20 cellular contexts compared by ENCODE assay signal in the genomic region with DNA sequence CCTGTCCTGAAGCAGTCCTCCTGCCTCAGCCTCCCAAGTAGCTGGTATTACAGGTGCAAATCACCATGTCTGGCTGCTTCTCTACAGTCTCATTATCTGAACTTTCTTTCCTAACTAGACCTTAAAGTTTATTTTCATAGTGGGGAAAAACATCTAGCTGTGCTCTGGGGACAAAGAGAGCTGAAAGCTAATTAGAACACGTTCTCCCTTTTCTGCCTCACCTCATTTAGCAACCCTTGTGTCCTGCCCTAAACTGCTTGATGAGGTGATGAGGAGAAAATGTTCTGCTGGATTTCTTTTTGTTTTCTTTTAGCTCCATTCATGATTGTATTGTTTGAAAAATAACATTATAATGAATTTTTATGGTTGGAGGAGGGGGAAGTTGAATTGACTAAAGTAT.
"Had no signal": no experiment of that assay in that cellular context is flagged by ENCODE, and none has a peak within 500 bp of the region (broad histone marks: within the 10 kb centered on the region; RNA-seq: fewer than 3 reads in every experiment).

No MANE protein-coding gene starts in this region.

- H3K9me3 ChIP-seq: colonic mucosa, gastrocnemius medialis, neutrophil, sigmoid colon, upper lobe of left lung had no signal

- H3K4me3 Mint-ChIP-seq: naive B cell; nephron; stimulated activated naive B cell treated with anti-CD40 and anti-IgM and Interleukin-4, amounts not matched to agents 10 μg/mL and 1 μg/mL and 100 μg/mL, for 72 hours; stimulated activated naive CD8-positive, alpha-beta T cell treated with anti-CD3 and anti-CD28 coated beads, Interleukin-15, amount 100 ng/mL, for 72 hours had no signal

- H3K4me1 Mint-ChIP-seq: naive B cell; stimulated activated naive B cell treated with anti-CD40 and anti-IgM and Interleukin-4, amounts not matched to agents 10 μg/mL and 1 μg/mL and 100 μg/mL, for 72 hours; stimulated activated naive CD8-positive, alpha-beta T cell treated with anti-CD3 and anti-CD28 coated beads, Interleukin-15, amount 100 ng/mL, for 72 hours had no signal

- H3K27ac ChIP-seq: colonic mucosa, gastrocnemius medialis, neutrophil, sigmoid colon, skin epidermis had no signal

- H3K27me3 ChIP-seq: colonic mucosa, gastrocnemius medialis, sigmoid colon, upper lobe of left lung had no signal

- H3K36me3 ChIP-seq: colonic mucosa, gastrocnemius medialis, neutrophil, sigmoid colon, upper lobe of left lung had no signal

- H3K36me3 Mint-ChIP-seq: naive B cell; stimulated activated naive B cell treated with anti-CD40 and anti-IgM and Interleukin-4, amounts not matched to agents 10 μg/mL and 1 μg/mL and 100 μg/mL, for 72 hours had no signal

- H3K4me3 ChIP-seq: colonic mucosa, gastrocnemius medialis, lung, sigmoid colon, skin epidermis, upper lobe of left lung had no signal

- DNase-seq: cerebellar nuclear complex; colonic mucosa; dermis blood vessel endothelial cell; erythroblast; gastrocnemius medialis; glutamatergic neuron; left colon; left ventricle myocardium superior; mesenchymal stem cell; naive B cell; sigmoid colon; stimulated activated CD4-positive, alpha-beta T cell treated with anti-CD3 and anti-CD28 coated beads, Interleukin-2, amount 100 ng/mL, for 24 hours; stimulated activated CD4-positive, alpha-beta T cell treated with anti-CD3 and anti-CD28 coated beads, Interleukin-4, amount 100 ng/mL, for 4 hours; stimulated activated naive B cell treated with anti-CD40 and anti-IgM and Interleukin-4, amounts not matched to agents 10 μg/mL and 1 μg/mL and 100 μg/mL, for 72 hours; stimulated activated naive CD8-positive, alpha-beta T cell treated with anti-CD3 and anti-CD28 coated beads, Interleukin-15, amount 100 ng/mL, for 72 hours; upper lobe of left lung had no signal

- H3K27ac Mint-ChIP-seq: naive B cell; stimulated activated naive B cell treated with anti-CD40 and anti-IgM and Interleukin-4, amounts not matched to agents 10 μg/mL and 1 μg/mL and 100 μg/mL, for 72 hours; stimulated activated naive CD8-positive, alpha-beta T cell treated with anti-CD3 and anti-CD28 coated beads, Interleukin-15, amount 100 ng/mL, for 72 hours had no signal

- H3K4me1 ChIP-seq: colonic mucosa had no signal

- H3K9me3 Mint-ChIP-seq: nephron had no signal
